ENCODE assay signal across 8 cellular contexts in the genomic region with DNA sequence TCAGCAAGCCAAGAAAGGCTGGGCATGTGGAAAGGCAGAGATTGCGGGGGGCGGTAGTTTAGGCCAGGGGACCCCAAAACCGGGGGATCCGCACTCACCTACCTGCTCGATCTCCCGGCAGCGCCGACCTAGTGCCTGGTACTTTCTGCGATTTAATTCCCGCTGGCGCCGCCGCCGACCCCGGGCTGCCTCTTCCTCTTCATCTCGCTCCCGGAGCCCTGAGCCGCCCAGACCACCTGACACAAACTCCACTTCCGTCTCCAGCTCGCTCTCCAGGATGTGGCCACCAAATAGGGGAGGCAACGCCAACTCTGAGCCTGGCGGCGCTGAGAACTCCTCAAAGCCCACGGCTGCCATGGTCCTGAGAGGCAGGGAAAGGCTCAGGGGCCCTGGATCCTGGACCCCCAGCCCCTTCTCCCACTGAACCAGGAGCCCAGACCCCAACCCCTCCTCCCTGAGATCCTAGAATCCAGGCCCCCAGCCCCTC. TPM values are rescaled to one million over a fixed set of nuclear protein-coding genes. Genes with fewer than 3 reads are reported as not detected.
DNase-seq lines count a peak whose midpoint lies in the region; ATAC-seq and TF ChIP-seq lines count a peak whose summit lies in the region.

No MANE protein-coding gene starts in this region.

- H3K27me3 Mint-ChIP-seq in CD4-positive, CD25-positive, alpha-beta regulatory T cell: peaks cover 4% of the 10 kb centered on the region
- peaks cover 8% of the 10 kb centered on the region for H3K27me3 Mint-ChIP-seq in HFFc6 (ENCODE audit: insufficient read depth)

- H3K9me3 Mint-ChIP-seq in CD4-positive, CD25-positive, alpha-beta regulatory T cell: no peaks in the 10 kb centered on the region
- H3K9me3 Mint-ChIP-seq in HFFc6: no peaks in the 10 kb centered on the region; the same call in 1 of the 2 replicates

- no peaks in the 10 kb centered on the region for H3K27me3 ChIP-seq in CD4-positive, CD25-positive, alpha-beta regulatory T cell (ENCODE audit: control insufficient read depth, insufficient read depth, low read length)
- H3K27me3 ChIP-seq in layer of hippocampus (ENCODE audit: control insufficient read depth, insufficient read depth, low read length): no peaks in the 10 kb centered on the region

- no peak for TF ChIP-seq CTCF in HFFc6 (IDR thresholded peaks at IDR 0.05)

- H3K4me1 Mint-ChIP-seq in CD4-positive, CD25-positive, alpha-beta regulatory T cell: peaks cover 8 to 45% (median 20%) of the 10 kb centered on the region in 4 donors
- H3K4me1 Mint-ChIP-seq in HFFc6 (ENCODE audit: low read depth): peaks cover 32% of the 10 kb centered on the region

- H3K27ac ChIP-seq in CD4-positive, CD25-positive, alpha-beta regulatory T cell (ENCODE audit: insufficient read depth, low read length, poor library complexity, severe bottlenecking): peak overlapping the region; percentile 86
- H3K27ac ChIP-seq in caudate nucleus (ENCODE audit: low read depth, low read length): peak overlapping the region; percentile 95
- peak overlapping the region; percentile 94 for H3K27ac ChIP-seq in layer of hippocampus (ENCODE audit: low read depth, low read length)

- no peaks in the 10 kb centered on the region for H3K9me3 ChIP-seq in CD4-positive, CD25-positive, alpha-beta regulatory T cell (ENCODE audit: control insufficient read depth in 2 of 2, low read length in 2 of 2)

- H3K4me3 ChIP-seq in CD4-positive, CD25-positive, alpha-beta regulatory T cell (ENCODE audit: low read depth, low read length): peak overlapping the region; percentile 31

- H3K4me1 ChIP-seq in CD4-positive, CD25-positive, alpha-beta regulatory T cell (ENCODE audit: control insufficient read depth, insufficient read depth, low read length, poor library complexity, severe bottlenecking): peaks cover 26% of the 10 kb centered on the region

- peak overlapping the region; percentile 93 to 95 (median 94) for H3K4me3 Mint-ChIP-seq in CD4-positive, CD25-positive, alpha-beta regulatory T cell
- H3K4me3 Mint-ChIP-seq in HFFc6: peak overlapping the region; percentile 97

- DNase-seq in CD4-positive, CD25-positive, alpha-beta regulatory T cell: peak; percentile 18 to 83 (median 54)
- no peak for DNase-seq in HFFc6
- peak; percentile 40 for DNase-seq in T-helper 9 cell
- peak in 22 of 61 donors; percentile 4 to 42 (median 18) for DNase-seq in caudate nucleus (lab: John Stamatoyannopoulos, UW)
- DNase-seq in stimulated activated CD4-positive, alpha-beta T cell treated with anti-CD3 and anti-CD28 coated beads, Interleukin-4, amount 100 ng/mL, for 24 hours: peak; percentile 35

- H3K36me3 Mint-ChIP-seq in CD4-positive, CD25-positive, alpha-beta regulatory T cell: peaks cover 9% of the 10 kb centered on the region
- H3K36me3 Mint-ChIP-seq in HFFc6 (ENCODE audit: low read depth): peaks cover 35% of the 10 kb centered on the region

- peak; percentile 26 to 32 for ATAC-seq in CD4-positive, CD25-positive, alpha-beta regulatory T cell (ENCODE audit: low read depth in 2 of 2)
- no peak for ATAC-seq in GM18909 (IDR thresholded peaks at IDR 0.05; ENCODE audit: poor library complexity, unreplicated experiment)
- no peak for ATAC-seq in GM19035 (IDR thresholded peaks at IDR 0.05; ENCODE audit: unreplicated experiment)

- peaks cover 26% of the 10 kb centered on the region for H3K36me3 ChIP-seq in CD4-positive, CD25-positive, alpha-beta regulatory T cell (ENCODE audit: control insufficient read depth, insufficient read depth, low read length)

- H3K27ac Mint-ChIP-seq in CD4-positive, CD25-positive, alpha-beta regulatory T cell: peak overlapping the region; percentile 92 to 97 (median 96)
- peak overlapping the region; percentile 97; the same call in 1 of the 2 replicates for H3K27ac Mint-ChIP-seq in HFFc6

RNA-seq across cellular contexts. Expression of gene TFPT, which starts 1.1 kb away (rescaled TPM):
- total RNA-seq in CD4-positive, CD25-positive, alpha-beta regulatory T cell: 15.0 TPM
- 10 to 100 TPM; 18.8 to 26.8 (median 23.9) TPM for polyA plus RNA-seq in CD4-positive, CD25-positive, alpha-beta regulatory T cell
- total RNA-seq in HFFc6 (2021; fragmentation: NEBNext Ultra II Directional; extraction: Animal tissue kit (Norgen Biotek cat#: 25700)): 10 to 100 TPM in 5 of 6 experiments, 1 to 10 TPM in 1; 9.3 to 15.4 (median 14.5) TPM

RNA-seq across cellular contexts. Expression of gene PRPF31, which starts 1.2 kb away (rescaled TPM):
- 57.8 TPM for total RNA-seq in CD4-positive, CD25-positive, alpha-beta regulatory T cell
- polyA plus RNA-seq in CD4-positive, CD25-positive, alpha-beta regulatory T cell: 10 to 100 TPM; 61.2 to 74.8 (median 69.6) TPM
- total RNA-seq in HFFc6 (2021; fragmentation: NEBNext Ultra II Directional; extraction: Animal tissue kit (Norgen Biotek cat#: 25700)): 10 to 100 TPM; 66.1 to 92.5 (median 83.6) TPM

RNA-seq across cellular contexts. Expression of gene NDUFA3, which starts 11.7 kb away (rescaled TPM):
- 65.7 TPM for total RNA-seq in CD4-positive, CD25-positive, alpha-beta regulatory T cell
- polyA plus RNA-seq in CD4-positive, CD25-positive, alpha-beta regulatory T cell: 100 to 1,000 TPM; 404 to 577 (median 444) TPM
- 100 to 1,000 TPM; 114 to 173 (median 144) TPM for total RNA-seq in HFFc6 (2021; fragmentation: NEBNext Ultra II Directional; extraction: Animal tissue kit (Norgen Biotek cat#: 25700))

RNA-seq across cellular contexts. Expression of gene OSCAR, which starts 13.8 kb away (rescaled TPM):
- total RNA-seq in CD4-positive, CD25-positive, alpha-beta regulatory T cell: not detected
- polyA plus RNA-seq in CD4-positive, CD25-positive, alpha-beta regulatory T cell: under 1 TPM in 3 of 4 donors, not detected in 1; 0.12 to 0.28 (median 0.13) TPM
- total RNA-seq in HFFc6 (2021; fragmentation: NEBNext Ultra II Directional; extraction: Animal tissue kit (Norgen Biotek cat#: 25700)): 1 to 10 TPM in 4 of 6 experiments, under 1 TPM in 2; 0.45 to 3.2 (median 2.4) TPM

RNA-seq across cellular contexts. Expression of gene CNOT3, which starts 23.2 kb away (rescaled TPM):
- 56.9 TPM for total RNA-seq in CD4-positive, CD25-positive, alpha-beta regulatory T cell
- 1 to 10 TPM; 3.9 to 6.6 (median 5.9) TPM for polyA plus RNA-seq in CD4-positive, CD25-positive, alpha-beta regulatory T cell
- total RNA-seq in HFFc6 (2021; fragmentation: NEBNext Ultra II Directional; extraction: Animal tissue kit (Norgen Biotek cat#: 25700)): 10 to 100 TPM; 46.4 to 65.5 (median 59.6) TPM

Comparison
In these comparisons a context has a peak if more than half of its experiments do, and no peak if none do; other contexts are left out.
1. ATAC-seq: peak in CD4-positive, CD25-positive, alpha-beta regulatory T cell (2 of 2); none in GM18909 (single experiment) and GM19035 (single experiment).
2. Peak in every context shown above with its lines, with median percentiles within 50 percentile points of each other: H3K27ac ChIP-seq.